ENCODE assay signal across 1 cellular context in the genomic region with DNA sequence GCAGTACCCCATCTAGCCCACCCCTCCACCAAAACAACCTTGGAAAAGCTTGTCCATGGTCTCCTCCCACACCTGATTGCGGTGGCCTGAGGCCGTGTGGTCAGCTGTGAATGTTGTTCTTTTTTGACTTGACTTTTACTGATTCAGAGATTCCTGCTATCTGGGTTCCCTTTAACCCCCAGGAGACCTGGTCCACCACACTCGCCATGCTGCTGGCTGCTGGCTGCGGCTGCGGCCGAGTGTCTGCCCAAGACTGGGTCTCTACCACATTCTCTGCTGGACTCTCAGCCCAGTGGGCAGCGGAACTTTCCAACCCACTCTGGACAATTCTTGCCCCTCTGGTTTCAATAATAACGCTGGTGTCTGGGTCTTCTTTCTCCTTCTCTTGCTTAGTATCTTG.
TF ChIP-seq lines count a peak whose summit lies in the region.

No MANE protein-coding gene starts in this region.

TF ChIP-seq in IMR-90, 13 proteins besides CTCF, POLR2A, EP300 and RAD21 (continued from another document):
- TF ChIP-seq RFX5 (IDR thresholded peaks at IDR 0.05; ENCODE audit: low read depth, low read length) = no peak
